ENCODE assay signal across 8 cellular contexts in the genomic region with DNA sequence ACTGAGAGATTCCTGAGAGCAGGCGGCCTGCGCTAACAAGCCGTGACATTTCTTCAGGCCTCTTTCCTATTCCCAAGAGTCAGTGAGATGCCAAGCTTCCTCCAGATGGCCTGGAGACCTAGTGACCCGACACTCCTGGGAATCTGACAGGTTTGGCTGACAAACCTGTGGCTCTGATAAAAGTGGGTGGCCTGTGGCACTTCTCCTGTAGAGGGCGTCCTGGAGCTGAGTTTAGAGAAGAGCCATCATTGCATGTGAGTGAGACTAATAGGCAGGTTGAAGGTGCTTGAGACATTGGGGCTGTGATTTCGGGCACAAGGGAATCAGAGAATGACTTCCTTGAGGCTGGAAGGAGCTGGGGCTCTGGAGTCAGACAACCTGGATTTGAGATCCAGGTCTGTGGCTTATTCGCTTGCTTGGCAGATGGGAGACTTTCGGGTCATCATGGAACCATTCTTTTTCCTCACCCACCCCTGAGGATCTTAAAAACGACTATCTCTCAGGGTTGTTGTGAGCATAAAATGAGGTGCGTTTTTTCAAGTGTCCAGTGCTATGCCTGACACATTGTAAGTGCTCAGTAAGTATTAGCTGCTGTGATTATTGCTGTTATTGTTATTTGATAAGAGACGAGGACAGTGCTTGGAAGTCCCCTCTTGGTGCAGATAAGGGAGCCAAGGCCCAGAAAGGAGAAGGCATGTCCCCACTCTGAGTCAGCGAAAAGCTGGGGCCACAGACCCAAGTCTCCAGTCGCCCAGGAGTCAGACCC.
DNase-seq lines count a peak whose midpoint lies in the region; ATAC-seq lines count a peak whose summit lies in the region.

No MANE protein-coding gene starts in this region.

- H3K9me3 Mint-ChIP-seq in activated CD4-positive, alpha-beta T cell treated with anti-CD3 and anti-CD28 coated beads, Interleukin-2, amount 10 ng/mL, durations not matched to agents 7 days and 5 days, result no peaks in the 10 kb centered on the region
- H3K9me3 Mint-ChIP-seq in activated CD4-positive, alpha-beta memory T cell treated with anti-CD3 and anti-CD28 coated beads for 36 hours, result no peaks in the 10 kb centered on the region

- no peak overlapping the region for H3K4me3 ChIP-seq in Jurkat, Clone E6-1 (ENCODE audit: low read length)

- intact Hi-C loops in activated CD4-positive, alpha-beta memory T cell treated with anti-CD3 and anti-CD28 coated beads for 36 hours (cut with micrococcal nuclease), result loop anchor here (1.0 kb wide), 2 partner anchors 105 to 260 kb away; no protein-coding TSS in a partner anchor

- H3K27ac Mint-ChIP-seq in activated CD4-positive, alpha-beta T cell treated with anti-CD3 and anti-CD28 coated beads, Interleukin-2, amount 10 ng/mL, durations not matched to agents 7 days and 5 days, result peak overlapping the region; percentile 43
- no peak overlapping the region for H3K27ac Mint-ChIP-seq in activated CD4-positive, alpha-beta memory T cell treated with anti-CD3 and anti-CD28 coated beads for 36 hours

- no peak overlapping the region for H3K4me3 Mint-ChIP-seq in activated CD4-positive, alpha-beta T cell treated with anti-CD3 and anti-CD28 coated beads, Interleukin-2, amount 10 ng/mL, durations not matched to agents 7 days and 5 days
- no peak overlapping the region for H3K4me3 Mint-ChIP-seq in activated CD4-positive, alpha-beta memory T cell treated with anti-CD3 and anti-CD28 coated beads for 36 hours

- ATAC-seq in HG03135 (IDR thresholded peaks at IDR 0.05; ENCODE audit: unreplicated experiment) (no peak), GM19023 (IDR thresholded peaks at IDR 0.05; ENCODE audit: unreplicated experiment) (no peak), HG02840 (IDR thresholded peaks at IDR 0.05; ENCODE audit: low FRiP score, unreplicated experiment) (no peak)

- H3K27me3 Mint-ChIP-seq in activated CD4-positive, alpha-beta T cell treated with anti-CD3 and anti-CD28 coated beads, Interleukin-2, amount 10 ng/mL, durations not matched to agents 7 days and 5 days, result peaks cover 19% of the 10 kb centered on the region
- peaks cover 2% of the 10 kb centered on the region for H3K27me3 Mint-ChIP-seq in activated CD4-positive, alpha-beta memory T cell treated with anti-CD3 and anti-CD28 coated beads for 36 hours

- peak; percentile 30 for DNase-seq in activated CD4-positive, alpha-beta T cell treated with anti-CD3 and anti-CD28 coated beads, Interleukin-2, amount 10 ng/mL, durations not matched to agents 7 days and 5 days
- DNase-seq in activated CD4-positive, alpha-beta T cell treated with anti-CD3 and anti-CD28 coated beads, Interleukin-2, amount 50 U/mL, for 1 hour, result no peak
- peak; percentile 21 for DNase-seq in Jurkat, Clone E6-1 (ENCODE audit: low read depth, low spot score)
- DNase-seq in activated CD4-positive, alpha-beta memory T cell treated with anti-CD3 and anti-CD28 coated beads for 36 hours, result peak; percentile 55
- DNase-seq in islet precursor cell, result peak; percentile 83

- POLR2A ChIA-PET in activated CD4-positive, alpha-beta T cell treated with anti-CD3 and anti-CD28 coated beads, Interleukin-2, amount 10 ng/mL, durations not matched to agents 7 days and 5 days (lab: Charles Lee), result no interaction called here
- POLR2A ChIA-PET in activated CD4-positive, alpha-beta memory T cell treated with anti-CD3 and anti-CD28 coated beads for 36 hours (lab: Charles Lee), result no interaction called here

- no peaks in the 10 kb centered on the region for H3K36me3 Mint-ChIP-seq in activated CD4-positive, alpha-beta T cell treated with anti-CD3 and anti-CD28 coated beads, Interleukin-2, amount 10 ng/mL, durations not matched to agents 7 days and 5 days (ENCODE audit: low read depth)
- no peaks in the 10 kb centered on the region for H3K36me3 Mint-ChIP-seq in activated CD4-positive, alpha-beta memory T cell treated with anti-CD3 and anti-CD28 coated beads for 36 hours

- H3K4me1 Mint-ChIP-seq in activated CD4-positive, alpha-beta T cell treated with anti-CD3 and anti-CD28 coated beads, Interleukin-2, amount 10 ng/mL, durations not matched to agents 7 days and 5 days, result no peaks in the 10 kb centered on the region
- H3K4me1 Mint-ChIP-seq in activated CD4-positive, alpha-beta memory T cell treated with anti-CD3 and anti-CD28 coated beads for 36 hours (ENCODE audit: low read depth), result no peaks in the 10 kb centered on the region

- CTCF ChIA-PET in activated CD4-positive, alpha-beta T cell treated with anti-CD3 and anti-CD28 coated beads, Interleukin-2, amount 10 ng/mL, durations not matched to agents 7 days and 5 days (lab: Charles Lee), result interaction anchor here (0.6 to 1.3 kb wide), 2 partner anchors 9 to 324 kb away, joined by 3 to 5 read pairs; no protein-coding TSS in a partner anchor
- CTCF ChIA-PET in activated CD4-positive, alpha-beta memory T cell treated with anti-CD3 and anti-CD28 coated beads for 36 hours (lab: Charles Lee), result interaction anchor here (1.0 to 1.7 kb wide), 5 partner anchors 54 to 291 kb away, joined by 3 to 5 read pairs (median 3); no protein-coding TSS in a partner anchor
